In genomic region chr15:39191871-39192281, GRCh38 we compare ENCODE assay signal across 3 cellular contexts.
TF ChIP-seq lines count a peak whose summit lies in the region.

No MANE protein-coding gene starts in this region.

TF ChIP-seq in A549, 52 proteins besides CTCF, POLR2A, EP300 and RAD21:
- no peak for TF ChIP-seq FOSB (CRISPR knock-in tag; IDR thresholded peaks at IDR 0.05)
- no peak for TF ChIP-seq HES2 (IDR thresholded peaks at IDR 0.05)
- no peak for TF ChIP-seq POLR2AphosphoS2 (conservative IDR thresholded peaks at IDR 0.05; ENCODE audit: low read length)
- TF ChIP-seq USF2 (IDR thresholded peaks at IDR 0.05) = no peak
- TF ChIP-seq ATOH8 (CRISPR knock-in tag; IDR thresholded peaks at IDR 0.05; ENCODE audit: low read depth) = no peak
- TF ChIP-seq HOXB13 (CRISPR knock-in tag; IDR thresholded peaks at IDR 0.05; ENCODE audit: low read depth) = no peak
- TF ChIP-seq KDM1A (IDR thresholded peaks at IDR 0.05; ENCODE audit: low read depth) = no peak
- TF ChIP-seq EHMT2 (IDR thresholded peaks at IDR 0.05; ENCODE audit: low read depth) = no peak
- no peak for TF ChIP-seq MAFK (IDR thresholded peaks at IDR 0.05; ENCODE audit: partially characterized antibody)
- no peak for TF ChIP-seq CBX8 (IDR thresholded peaks at IDR 0.05)
- TF ChIP-seq MAZ (IDR thresholded peaks at IDR 0.05; ENCODE audit: borderline replicate concordance, low read depth, low read length) = no peak
- TF ChIP-seq GATA3 (IDR thresholded peaks at IDR 0.05; ENCODE audit: borderline replicate concordance) = no peak
- TF ChIP-seq RFX5 (IDR thresholded peaks at IDR 0.05) = no peak
- no peak for TF ChIP-seq FOSL2 (IDR thresholded peaks at IDR 0.05)
- no peak for TF ChIP-seq FOSL2 (CRISPR knock-in tag; IDR thresholded peaks at IDR 0.05)
TF ChIP-seq in A549: peak in this region for 0.

TF ChIP-seq in IMR-90, 13 proteins besides CTCF, POLR2A, EP300 and RAD21 (continued from another document):
- TF ChIP-seq NFE2L2 (IDR thresholded peaks at IDR 0.05; ENCODE audit: low read depth, low read length) = no peak
- no peak for TF ChIP-seq CHD1 (IDR thresholded peaks at IDR 0.05; ENCODE audit: low read depth, low read length)
- TF ChIP-seq RFX5 (IDR thresholded peaks at IDR 0.05; ENCODE audit: low read depth, low read length) = no peak
- TF ChIP-seq MXI1 (IDR thresholded peaks at IDR 0.05; ENCODE audit: borderline replicate concordance, low read depth, low read length) = no peak
- TF ChIP-seq USF2 (IDR thresholded peaks at IDR 0.05; ENCODE audit: low read depth, low read length) = no peak

TF ChIP-seq in WTC11, 78 proteins besides CTCF, POLR2A, EP300 and RAD21:
- TF ChIP-seq E2F4 (CRISPR knock-in tag; IDR thresholded peaks at IDR 0.05; ENCODE audit: borderline replicate concordance, low read depth) (no peak), PRRX2 (CRISPR knock-in tag; IDR thresholded peaks at IDR 0.05) (no peak), FOXP1 (CRISPR knock-in tag; IDR thresholded peaks at IDR 0.05; ENCODE audit: borderline replicate concordance) (no peak), JUN (CRISPR knock-in tag; IDR thresholded peaks at IDR 0.05) (no peak), ZNF416 (CRISPR knock-in tag; IDR thresholded peaks at IDR 0.05) (no peak)
